Comparison of ENCODE assay signal across 22 cellular contexts in the genomic region with DNA sequence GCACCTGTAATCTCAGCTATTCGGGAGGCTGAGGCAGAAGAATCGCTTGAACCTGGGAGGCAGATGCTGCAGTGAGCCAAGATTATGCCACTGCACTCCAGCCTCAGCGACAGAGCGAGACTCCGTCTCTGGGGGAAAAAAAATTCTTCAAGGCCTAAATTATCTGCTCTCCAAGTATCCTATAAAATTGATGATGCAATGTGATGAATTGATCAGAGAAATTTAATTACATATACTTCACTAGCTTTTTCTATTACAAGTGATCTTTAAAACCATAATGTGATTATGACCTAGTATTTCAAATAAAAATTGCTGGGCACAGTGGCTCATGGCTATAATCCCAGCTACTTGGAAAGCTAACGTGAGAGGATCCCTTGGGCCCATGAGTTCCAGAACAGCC. TPM values are rescaled to one million over a fixed set of nuclear protein-coding genes. Genes with fewer than 3 reads are reported as not detected.
DNase-seq lines count a peak whose midpoint lies in the region; ATAC-seq and TF ChIP-seq lines count a peak whose summit lies in the region.
"Had no signal": no experiment of that assay in that cellular context is flagged by ENCODE, and none has a peak within 500 bp of the region (broad histone marks: within the 10 kb centered on the region; RNA-seq: fewer than 3 reads in every experiment).

No MANE protein-coding gene starts in this region.

- H3K23ac ChIP-seq in IMR-90 (ENCODE audit: low read depth, low read length) (no peak overlapping the region), trophoblast cell (ENCODE audit: low read length) (no peak overlapping the region)

- H2AFZ ChIP-seq in IMR-90 (replicated peaks; ENCODE audit: low read length, poor library complexity) (no peak overlapping the region), trophoblast cell (ENCODE audit: insufficient read depth, low read length, poor library complexity) (no peak overlapping the region)
- H2AFZ ChIP-seq: GM23338 had no signal

- H2AK5ac ChIP-seq in IMR-90 (ENCODE audit: low read depth, low read length) (no peak overlapping the region), trophoblast cell (ENCODE audit: low read length) (no peak overlapping the region)

- peak overlapping the region in 1 of 2 donors; percentile 36 for H3K27ac Mint-ChIP-seq in natural killer cell
- no peak overlapping the region for H3K27ac Mint-ChIP-seq in natural killer cell treated with Interleukin-12 subunit alpha and Interleukin-12 subunit beta and Interleukin-15 and Interleukin-18, amount 100 ng/mL, for 72 hours
- no peak overlapping the region for H3K27ac Mint-ChIP-seq in activated T-helper 1 cell treated with anti-CD3 and anti-CD28 coated beads, Interleukin-12 subunit alpha, Interleukin-12 subunit beta, Interleukin-2, Interleukin-4 antibody, amounts not matched to agents 30 ng/mL and 10 ng/mL and 1 ng/mL, durations not matched to agents 14 hours and 24 hours and 36 hours
- H3K27ac Mint-ChIP-seq: CD4-positive, alpha-beta T cell; GM23338 had no signal

- H3K4me3 ChIP-seq in IMR-90 (ENCODE audit: insufficient read depth, low read depth, low read length) = no peak overlapping the region
- no peak overlapping the region for H3K4me3 ChIP-seq in trophoblast cell (ENCODE audit: low read depth, low read length)
- H3K4me3 ChIP-seq: A549; BLaER1 treated with 17β-estradiol and CSF1 and Interleukin-3, amounts not matched to agents 10 nM and 100 nM; GM12878; GM23338; HAP-1 had no signal

- no peak overlapping the region for H2AK9ac ChIP-seq in IMR-90 (replicated peaks; ENCODE audit: low read depth, low read length, poor library complexity)

- in situ Hi-C loops in IMR-90 (cut with MboI; ENCODE audit: low sequenced_read_pairs) = no loop called here

- TF ChIP-seq CTCF in natural killer cell (IDR thresholded peaks at IDR 0.05) (no peak), IMR-90 (conservative IDR thresholded peaks at IDR 0.05; ENCODE audit: low read depth, low read length) (no peak)

- H3K56ac ChIP-seq in IMR-90 (ENCODE audit: extremely low read depth, insufficient read depth, low read length) = no peak overlapping the region

- H3K79me1 ChIP-seq in IMR-90 (ENCODE audit: low read depth in 1 of 2, low read length in 2 of 2) (peaks cover 11 to 72% of the 10 kb centered on the region in 2 experiments; a peak in 3 of 4 replicates), trophoblast cell (ENCODE audit: low read length) (no peaks in the 10 kb centered on the region)

- H3K36me3 ChIP-seq in IMR-90 (ENCODE audit: control insufficient read depth, insufficient read depth, low read length) = no peaks in the 10 kb centered on the region
- no peaks in the 10 kb centered on the region for H3K36me3 ChIP-seq in trophoblast cell (ENCODE audit: control insufficient read depth in 1 of 2, insufficient read depth in 2 of 2, low read length in 2 of 2)
- H3K36me3 ChIP-seq: BE2C, HAP-1 had no signal

- no peak overlapping the region for H4K91ac ChIP-seq in IMR-90 (ENCODE audit: insufficient read depth, low read depth, low read length)
- no peak overlapping the region for H4K91ac ChIP-seq in trophoblast cell (ENCODE audit: low read depth, low read length)

- H2BK120ac ChIP-seq in IMR-90 (ENCODE audit: low read depth, low read length) = no peak overlapping the region
- no peak overlapping the region for H2BK120ac ChIP-seq in trophoblast cell (ENCODE audit: insufficient read depth, low read length, poor library complexity)

- H3K4me2 ChIP-seq in IMR-90 (ENCODE audit: low read depth, low read length) (no peak overlapping the region), trophoblast cell (ENCODE audit: low read length) (no peak overlapping the region)
- H3K4me2 ChIP-seq: A549; BLaER1 treated with 17β-estradiol and CSF1 and Interleukin-3, amounts not matched to agents 10 nM and 100 nM; GM23338 had no signal

- no peak overlapping the region for H2BK20ac ChIP-seq in IMR-90 (ENCODE audit: low read depth, low read length)

- H3K4me1 Mint-ChIP-seq in natural killer cell = peaks cover 66 to 73% of the 10 kb centered on the region in 2 donors
- peaks cover 42 to 52% of the 10 kb centered on the region in 2 donors for H3K4me1 Mint-ChIP-seq in natural killer cell treated with Interleukin-12 subunit alpha and Interleukin-12 subunit beta and Interleukin-15 and Interleukin-18, amount 100 ng/mL, for 72 hours (ENCODE audit: low read depth in 2 of 2)
- H3K4me1 Mint-ChIP-seq in activated T-helper 1 cell treated with anti-CD3 and anti-CD28 coated beads, Interleukin-12 subunit alpha, Interleukin-12 subunit beta, Interleukin-2, Interleukin-4 antibody, amounts not matched to agents 30 ng/mL and 10 ng/mL and 1 ng/mL, durations not matched to agents 14 hours and 24 hours and 36 hours (ENCODE audit: low read depth) = peaks cover 35% of the 10 kb centered on the region

- H3K9ac ChIP-seq in IMR-90 (ENCODE audit: low read depth, low read length) = no peak overlapping the region
- H3K9ac ChIP-seq in trophoblast cell (ENCODE audit: low read length) = no peak overlapping the region
- H3K9ac ChIP-seq: BLaER1 treated with 17β-estradiol and CSF1 and Interleukin-3, amounts not matched to agents 10 nM and 100 nM had no signal

- H3K4ac ChIP-seq in IMR-90 (ENCODE audit: low read depth, low read length) (no peak overlapping the region), trophoblast cell (ENCODE audit: low read depth, low read length) (peak overlapping the region; percentile 43)

- no peak overlapping the region for H4K5ac ChIP-seq in IMR-90 (ENCODE audit: low read depth, low read length)

- no peak overlapping the region for H3K18ac ChIP-seq in IMR-90 (ENCODE audit: low read depth, low read length)
- H3K18ac ChIP-seq in trophoblast cell (ENCODE audit: low read length) = no peak overlapping the region

- H3K27ac ChIP-seq in IMR-90 (ENCODE audit: insufficient read depth, low read length) (no peak overlapping the region), trophoblast cell (ENCODE audit: low read depth, low read length) (no peak overlapping the region)
- H3K27ac ChIP-seq: 22Rv1; A549; BLaER1 treated with 17β-estradiol and CSF1 and Interleukin-3, amounts not matched to agents 10 nM and 100 nM had no signal

- H3K9me1 ChIP-seq in IMR-90 (ENCODE audit: insufficient read depth, low read length) = no peaks in the 10 kb centered on the region; the same call in 1 of the 2 replicates

- no peak for TF ChIP-seq RAD21 in IMR-90 (IDR thresholded peaks at IDR 0.05; ENCODE audit: low read length)

- H2BK5ac ChIP-seq in IMR-90 (ENCODE audit: low read depth, low read length, poor library complexity, severe bottlenecking) (no peak overlapping the region), trophoblast cell (ENCODE audit: low read depth, low read length, poor library complexity) (no peak overlapping the region)

- H3K9me3 ChIP-seq in IMR-90 (ENCODE audit: control insufficient read depth, insufficient read depth, low read length) = no peaks in the 10 kb centered on the region
- H3K9me3 ChIP-seq in trophoblast cell (ENCODE audit: insufficient read depth, low read depth, low read length) = no peaks in the 10 kb centered on the region
- H3K9me3 ChIP-seq: A549, BE2C, HAP-1 had no signal

- H3K27me3 ChIP-seq in IMR-90 (ENCODE audit: control insufficient read depth, insufficient read depth, low read length) = no peaks in the 10 kb centered on the region
- no peaks in the 10 kb centered on the region for H3K27me3 ChIP-seq in trophoblast cell (ENCODE audit: insufficient read depth, low read length)
- H3K27me3 ChIP-seq: BE2C; BLaER1 treated with 17β-estradiol and CSF1 and Interleukin-3, amounts not matched to agents 10 nM and 100 nM had no signal

- dilution Hi-C loops in IMR-90 (cut with HindIII; ENCODE audit: low sequenced_read_pairs, unreplicated experiment) = no loop called here

- ATAC-seq in natural killer cell (no peak), IMR-90 (ENCODE audit: low read depth) (no peak), GM18498 (IDR thresholded peaks at IDR 0.05; ENCODE audit: unreplicated experiment) (no peak)
- no peak for ATAC-seq in natural killer cell treated with Interleukin-12 subunit alpha and Interleukin-12 subunit beta and Interleukin-15 and Interleukin-18, amount 100 ng/mL, for 72 hours
- ATAC-seq: A549, GM12878, GM23338 had no signal

- H3K79me2 ChIP-seq in trophoblast cell (ENCODE audit: control insufficient read depth, insufficient read depth, low read length, poor library complexity) = peaks cover 13% of the 10 kb centered on the region

- no peaks in the 10 kb centered on the region for H3K36me3 Mint-ChIP-seq in natural killer cell
- no peaks in the 10 kb centered on the region for H3K36me3 Mint-ChIP-seq in natural killer cell treated with Interleukin-12 subunit alpha and Interleukin-12 subunit beta and Interleukin-15 and Interleukin-18, amount 100 ng/mL, for 72 hours
- no peaks in the 10 kb centered on the region for H3K36me3 Mint-ChIP-seq in activated T-helper 1 cell treated with anti-CD3 and anti-CD28 coated beads, Interleukin-12 subunit alpha, Interleukin-12 subunit beta, Interleukin-2, Interleukin-4 antibody, amounts not matched to agents 30 ng/mL and 10 ng/mL and 1 ng/mL, durations not matched to agents 14 hours and 24 hours and 36 hours (ENCODE audit: low read depth)

- no peaks in the 10 kb centered on the region for H3K9me3 Mint-ChIP-seq in natural killer cell
- H3K9me3 Mint-ChIP-seq in natural killer cell treated with Interleukin-12 subunit alpha and Interleukin-12 subunit beta and Interleukin-15 and Interleukin-18, amount 100 ng/mL, for 72 hours = no peaks in the 10 kb centered on the region
- H3K9me3 Mint-ChIP-seq in activated T-helper 1 cell treated with anti-CD3 and anti-CD28 coated beads, Interleukin-12 subunit alpha, Interleukin-12 subunit beta, Interleukin-2, Interleukin-4 antibody, amounts not matched to agents 30 ng/mL and 10 ng/mL and 1 ng/mL, durations not matched to agents 14 hours and 24 hours and 36 hours = no peaks in the 10 kb centered on the region
- H3K9me3 Mint-ChIP-seq: CD4-positive, alpha-beta T cell; GM23338 had no signal

- H4K12ac ChIP-seq in trophoblast cell (ENCODE audit: low read depth, low read length) = no peak overlapping the region

- CTCF ChIA-PET in IMR-90 (lab: Yijun Ruan, JAX) = no interaction called here

- no peak overlapping the region for H2BK12ac ChIP-seq in trophoblast cell (ENCODE audit: low read length)

- no TSS peak for BruUV-seq in IMR-90 (replicated peaks; lab: Mats Ljungman, UMichigan)

- POLR2A ChIA-PET in IMR-90 (lab: Charles Lee; ENCODE audit: unreplicated experiment) = no interaction called here

- no peak overlapping the region for H2BK15ac ChIP-seq in IMR-90 (ENCODE audit: low read depth, low read length)

- no peaks in the 10 kb centered on the region for H3K27me3 Mint-ChIP-seq in natural killer cell (ENCODE audit: low read depth in 2 of 2)
- H3K27me3 Mint-ChIP-seq in natural killer cell treated with Interleukin-12 subunit alpha and Interleukin-12 subunit beta and Interleukin-15 and Interleukin-18, amount 100 ng/mL, for 72 hours = no peaks in the 10 kb centered on the region
- no peaks in the 10 kb centered on the region for H3K27me3 Mint-ChIP-seq in activated T-helper 1 cell treated with anti-CD3 and anti-CD28 coated beads, Interleukin-12 subunit alpha, Interleukin-12 subunit beta, Interleukin-2, Interleukin-4 antibody, amounts not matched to agents 30 ng/mL and 10 ng/mL and 1 ng/mL, durations not matched to agents 14 hours and 24 hours and 36 hours (ENCODE audit: insufficient read depth)
- H3K27me3 Mint-ChIP-seq: CD4-positive, alpha-beta T cell had no signal

- intact Hi-C loops in natural killer cell (cut with micrococcal nuclease) (no loop called here), IMR-90 (cut with micrococcal nuclease) (no loop called here)
- intact Hi-C loops in activated T-helper 1 cell treated with anti-CD3 and anti-CD28 coated beads, Interleukin-12 subunit alpha, Interleukin-12 subunit beta, Interleukin-2, Interleukin-4 antibody, amounts not matched to agents 30 ng/mL and 10 ng/mL and 1 ng/mL, durations not matched to agents 14 hours and 24 hours and 36 hours (cut with micrococcal nuclease) = no loop called here

- WGBS in IMR-90 (ENCODE audit: extremely low coverage in 2 of 2, insufficient read length in 1 of 2), 2 experiments = 92% methylated on average over 2 of the region's 6 CpGs; no CpG with 5 or more reads in 1 of the 2 experiments
- no CpG with 5 or more reads among the region's 6 CpGs for WGBS in trophoblast cell (ENCODE audit: extremely low coverage, insufficient coverage, insufficient read length)

- peak overlapping the region; percentile 17 for H3K4me3 Mint-ChIP-seq in natural killer cell
- no peak overlapping the region for H3K4me3 Mint-ChIP-seq in natural killer cell treated with Interleukin-12 subunit alpha and Interleukin-12 subunit beta and Interleukin-15 and Interleukin-18, amount 100 ng/mL, for 72 hours
- no peak overlapping the region for H3K4me3 Mint-ChIP-seq in activated T-helper 1 cell treated with anti-CD3 and anti-CD28 coated beads, Interleukin-12 subunit alpha, Interleukin-12 subunit beta, Interleukin-2, Interleukin-4 antibody, amounts not matched to agents 30 ng/mL and 10 ng/mL and 1 ng/mL, durations not matched to agents 14 hours and 24 hours and 36 hours
- H3K4me3 Mint-ChIP-seq: CD14-positive monocyte; CD4-positive, alpha-beta T cell; GM23338 had no signal

- no peak for TF ChIP-seq POLR2A in IMR-90 (IDR thresholded peaks at IDR 0.05; ENCODE audit: low read depth, low read length)

- H3K4me1 ChIP-seq in IMR-90 (ENCODE audit: control insufficient read depth, insufficient read depth, low read length) = peaks cover 3% of the 10 kb centered on the region
- peaks cover 9 to 10% of the 10 kb centered on the region in 2 experiments for H3K4me1 ChIP-seq in trophoblast cell (ENCODE audit: control insufficient read depth in 1 of 2, insufficient read depth in 2 of 2, low read length in 2 of 2)

- no peak overlapping the region for H3K14ac ChIP-seq in IMR-90 (replicated peaks; ENCODE audit: low read depth, low read length)
- no peak overlapping the region for H3K14ac ChIP-seq in trophoblast cell (ENCODE audit: low read length)

- H4K8ac ChIP-seq in IMR-90 (ENCODE audit: low read depth in 2 of 2, low read length in 2 of 2) (no peak overlapping the region), trophoblast cell (ENCODE audit: low read depth, low read length) (no peak overlapping the region)

- DNase-seq in natural killer cell (no peak), IMR-90 (no peak), trophoblast cell (no peak)
- no peak for DNase-seq in natural killer cell treated with Interleukin-12 subunit alpha and Interleukin-12 subunit beta and Interleukin-15 and Interleukin-18, amount 100 ng/mL, for 72 hours (ENCODE audit: low spot score)
- DNase-seq in activated T-helper 1 cell treated with anti-CD3 and anti-CD28 coated beads, Interleukin-12 subunit alpha, Interleukin-12 subunit beta, Interleukin-2, Interleukin-4 antibody, amounts not matched to agents 30 ng/mL and 10 ng/mL and 1 ng/mL, durations not matched to agents 14 hours and 24 hours and 36 hours (ENCODE audit: low spot score) = no peak
- DNase-seq: ACHN; AML-193; BE2C; Calu3; CD4-positive, alpha-beta T cell; COR-L47; DMS153; EL; GDM1 had no signal

- H4K20me1 ChIP-seq in IMR-90 (ENCODE audit: insufficient read depth, low read length) = peaks cover 81% of the 10 kb centered on the region

RNA-seq across cellular contexts. Expression of a gene that starts 43.7 kb away (rescaled TPM):
- total RNA-seq in natural killer cell (100 to 1,000 TPM; 161 to 189 (median 178) TPM), IMR-90 (2012; rRNA removed) (16.0 and 23.9 TPM in 2 replicates)
- total RNA-seq in natural killer cell treated with Interleukin-12 subunit alpha and Interleukin-12 subunit beta and Interleukin-15 and Interleukin-18, amount 100 ng/mL, for 72 hours = 10 to 100 TPM; 74.2 to 79.2 TPM
- 7.0 and 8.5 TPM in 2 replicates for polyA plus RNA-seq in IMR-90 (2012; rRNA removed)
- 1.0 and 1.3 TPM in 2 replicates for polyA plus RNA-seq in IMR-90 (2012; cell fraction: cytosol; rRNA removed)
- polyA plus RNA-seq in IMR-90 (2012; cell fraction: nucleus; rRNA removed; ENCODE audit: low replicate concordance) = 2.8 and 17.8 TPM in 2 replicates
- polyA plus RNA-seq in trophoblast cell (2013) = 24.9 and 25.2 TPM in 2 replicates
- total RNA-seq in activated T-helper 1 cell treated with anti-CD3 and anti-CD28 coated beads, Interleukin-12 subunit alpha, Interleukin-12 subunit beta, Interleukin-2, Interleukin-4 antibody, amounts not matched to agents 30 ng/mL and 10 ng/mL and 1 ng/mL, durations not matched to agents 14 hours and 24 hours and 36 hours = 58.7 and 66.6 TPM in 2 replicates

RNA-seq across cellular contexts. Expression of a gene that starts 44.1 kb away (rescaled TPM):
- total RNA-seq in natural killer cell = 10 to 100 TPM; 18.7 to 26.0 (median 23.9) TPM
- total RNA-seq in natural killer cell treated with Interleukin-12 subunit alpha and Interleukin-12 subunit beta and Interleukin-15 and Interleukin-18, amount 100 ng/mL, for 72 hours = 10 to 100 TPM; 19.0 to 23.7 TPM
- total RNA-seq in IMR-90 (2012; rRNA removed) = 21.5 and 23.1 TPM in 2 replicates
- 11.9 and 16.4 TPM in 2 replicates for polyA plus RNA-seq in IMR-90 (2012; rRNA removed)
- polyA plus RNA-seq in IMR-90 (2012; cell fraction: cytosol; rRNA removed) = 2.2 TPM in 2 replicates
- polyA plus RNA-seq in IMR-90 (2012; cell fraction: nucleus; rRNA removed; ENCODE audit: low replicate concordance) = 0.34 and 5.8 TPM in 2 replicates
- 52.1 and 52.6 TPM in 2 replicates for polyA plus RNA-seq in trophoblast cell (2013)
- 28.8 and 29.8 TPM in 2 replicates for total RNA-seq in activated T-helper 1 cell treated with anti-CD3 and anti-CD28 coated beads, Interleukin-12 subunit alpha, Interleukin-12 subunit beta, Interleukin-2, Interleukin-4 antibody, amounts not matched to agents 30 ng/mL and 10 ng/mL and 1 ng/mL, durations not matched to agents 14 hours and 24 hours and 36 hours
